1 cellular context compared by ENCODE assay signal in the genomic region with DNA sequence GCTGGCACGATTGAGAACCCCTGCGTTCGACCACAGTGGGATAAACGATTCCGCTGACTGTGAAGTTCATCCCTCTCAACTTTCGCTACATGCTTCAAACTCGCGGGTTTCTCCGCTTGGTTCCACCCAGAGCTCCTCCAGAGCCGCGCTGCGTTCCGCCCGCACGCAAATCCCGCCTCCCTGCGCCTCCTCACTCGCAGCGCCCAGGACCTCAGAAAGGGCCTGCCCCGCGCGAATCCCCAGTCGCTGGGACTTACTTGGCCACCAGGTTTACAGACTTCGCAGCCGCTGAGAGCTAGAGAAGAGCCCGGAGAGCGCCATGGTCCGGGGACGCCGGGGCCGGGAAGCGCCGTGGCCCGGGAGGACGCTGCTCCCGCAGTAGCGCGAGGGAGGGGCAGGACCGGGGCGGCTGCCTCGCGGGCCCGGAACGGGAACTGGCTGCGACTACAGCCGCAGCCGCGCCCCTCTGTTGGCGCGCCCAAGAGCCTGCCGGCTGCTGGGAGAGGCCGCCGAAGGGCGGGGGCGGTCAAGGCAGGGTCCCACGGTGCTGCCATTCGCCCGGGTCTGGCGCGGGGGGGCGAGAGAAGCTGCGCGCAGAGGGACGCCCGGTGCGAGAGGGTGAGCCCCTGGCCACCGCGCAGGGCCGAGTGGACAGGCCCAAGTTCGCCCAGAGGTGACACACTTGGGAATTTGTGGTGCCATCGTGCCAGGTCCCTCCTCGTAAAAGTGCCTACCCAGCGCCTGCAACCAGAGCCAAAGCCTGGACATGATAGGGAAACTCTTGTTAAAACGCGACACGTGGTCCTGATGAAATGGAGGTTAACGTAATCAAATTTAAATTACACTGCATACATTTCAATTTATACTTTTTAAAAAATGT.
TF ChIP-seq lines count a peak whose summit lies in the region.

A gene with protein sequence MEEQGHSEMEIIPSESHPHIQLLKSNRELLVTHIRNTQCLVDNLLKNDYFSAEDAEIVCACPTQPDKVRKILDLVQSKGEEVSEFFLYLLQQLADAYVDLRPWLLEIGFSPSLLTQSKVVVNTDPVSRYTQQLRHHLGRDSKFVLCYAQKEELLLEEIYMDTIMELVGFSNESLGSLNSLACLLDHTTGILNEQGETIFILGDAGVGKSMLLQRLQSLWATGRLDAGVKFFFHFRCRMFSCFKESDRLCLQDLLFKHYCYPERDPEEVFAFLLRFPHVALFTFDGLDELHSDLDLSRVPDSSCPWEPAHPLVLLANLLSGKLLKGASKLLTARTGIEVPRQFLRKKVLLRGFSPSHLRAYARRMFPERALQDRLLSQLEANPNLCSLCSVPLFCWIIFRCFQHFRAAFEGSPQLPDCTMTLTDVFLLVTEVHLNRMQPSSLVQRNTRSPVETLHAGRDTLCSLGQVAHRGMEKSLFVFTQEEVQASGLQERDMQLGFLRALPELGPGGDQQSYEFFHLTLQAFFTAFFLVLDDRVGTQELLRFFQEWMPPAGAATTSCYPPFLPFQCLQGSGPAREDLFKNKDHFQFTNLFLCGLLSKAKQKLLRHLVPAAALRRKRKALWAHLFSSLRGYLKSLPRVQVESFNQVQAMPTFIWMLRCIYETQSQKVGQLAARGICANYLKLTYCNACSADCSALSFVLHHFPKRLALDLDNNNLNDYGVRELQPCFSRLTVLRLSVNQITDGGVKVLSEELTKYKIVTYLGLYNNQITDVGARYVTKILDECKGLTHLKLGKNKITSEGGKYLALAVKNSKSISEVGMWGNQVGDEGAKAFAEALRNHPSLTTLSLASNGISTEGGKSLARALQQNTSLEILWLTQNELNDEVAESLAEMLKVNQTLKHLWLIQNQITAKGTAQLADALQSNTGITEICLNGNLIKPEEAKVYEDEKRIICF (minus strand): TSS at position 436 of the 880 bp plus-strand sequence. CDS start 21,863 bp downstream, outside the sequence.

TF ChIP-seq in HEK293, 187 proteins besides CTCF, POLR2A, EP300 and RAD21 (continued from another document and continues in another):
- TF ChIP-seq ZNF785 (tag by site-specific recombination; IDR thresholded peaks at IDR 0.05) = no peak
- TF ChIP-seq, protein P1, sequence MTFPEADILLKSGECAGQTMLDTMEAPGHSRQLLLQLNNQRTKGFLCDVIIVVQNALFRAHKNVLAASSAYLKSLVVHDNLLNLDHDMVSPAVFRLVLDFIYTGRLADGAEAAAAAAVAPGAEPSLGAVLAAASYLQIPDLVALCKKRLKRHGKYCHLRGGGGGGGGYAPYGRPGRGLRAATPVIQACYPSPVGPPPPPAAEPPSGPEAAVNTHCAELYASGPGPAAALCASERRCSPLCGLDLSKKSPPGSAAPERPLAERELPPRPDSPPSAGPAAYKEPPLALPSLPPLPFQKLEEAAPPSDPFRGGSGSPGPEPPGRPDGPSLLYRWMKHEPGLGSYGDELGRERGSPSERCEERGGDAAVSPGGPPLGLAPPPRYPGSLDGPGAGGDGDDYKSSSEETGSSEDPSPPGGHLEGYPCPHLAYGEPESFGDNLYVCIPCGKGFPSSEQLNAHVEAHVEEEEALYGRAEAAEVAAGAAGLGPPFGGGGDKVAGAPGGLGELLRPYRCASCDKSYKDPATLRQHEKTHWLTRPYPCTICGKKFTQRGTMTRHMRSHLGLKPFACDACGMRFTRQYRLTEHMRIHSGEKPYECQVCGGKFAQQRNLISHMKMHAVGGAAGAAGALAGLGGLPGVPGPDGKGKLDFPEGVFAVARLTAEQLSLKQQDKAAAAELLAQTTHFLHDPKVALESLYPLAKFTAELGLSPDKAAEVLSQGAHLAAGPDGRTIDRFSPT (tag by site-specific recombination; IDR thresholded peaks at IDR 0.05) = peak; percentile 71
- peak; percentile 85 for TF ChIP-seq ZNF335 (tag by site-specific recombination; conservative IDR thresholded peaks at IDR 0.05)
- TF ChIP-seq, protein P2, sequence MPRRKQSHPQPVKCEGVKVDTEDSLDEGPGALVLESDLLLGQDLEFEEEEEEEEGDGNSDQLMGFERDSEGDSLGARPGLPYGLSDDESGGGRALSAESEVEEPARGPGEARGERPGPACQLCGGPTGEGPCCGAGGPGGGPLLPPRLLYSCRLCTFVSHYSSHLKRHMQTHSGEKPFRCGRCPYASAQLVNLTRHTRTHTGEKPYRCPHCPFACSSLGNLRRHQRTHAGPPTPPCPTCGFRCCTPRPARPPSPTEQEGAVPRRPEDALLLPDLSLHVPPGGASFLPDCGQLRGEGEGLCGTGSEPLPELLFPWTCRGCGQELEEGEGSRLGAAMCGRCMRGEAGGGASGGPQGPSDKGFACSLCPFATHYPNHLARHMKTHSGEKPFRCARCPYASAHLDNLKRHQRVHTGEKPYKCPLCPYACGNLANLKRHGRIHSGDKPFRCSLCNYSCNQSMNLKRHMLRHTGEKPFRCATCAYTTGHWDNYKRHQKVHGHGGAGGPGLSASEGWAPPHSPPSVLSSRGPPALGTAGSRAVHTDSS (tag by site-specific recombination; IDR thresholded peaks at IDR 0.05) = no peak
- TF ChIP-seq, protein P3, sequence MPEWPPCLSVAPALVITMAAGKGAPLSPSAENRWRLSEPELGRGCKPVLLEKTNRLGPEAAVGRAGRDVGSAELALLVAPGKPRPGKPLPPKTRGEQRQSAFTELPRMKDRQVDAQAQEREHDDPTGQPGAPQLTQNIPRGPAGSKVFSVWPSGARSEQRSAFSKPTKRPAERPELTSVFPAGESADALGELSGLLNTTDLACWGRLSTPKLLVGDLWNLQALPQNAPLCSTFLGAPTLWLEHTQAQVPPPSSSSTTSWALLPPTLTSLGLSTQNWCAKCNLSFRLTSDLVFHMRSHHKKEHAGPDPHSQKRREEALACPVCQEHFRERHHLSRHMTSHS (tag by site-specific recombination; IDR thresholded peaks at IDR 0.05) = no peak
- TF ChIP-seq, protein P4, sequence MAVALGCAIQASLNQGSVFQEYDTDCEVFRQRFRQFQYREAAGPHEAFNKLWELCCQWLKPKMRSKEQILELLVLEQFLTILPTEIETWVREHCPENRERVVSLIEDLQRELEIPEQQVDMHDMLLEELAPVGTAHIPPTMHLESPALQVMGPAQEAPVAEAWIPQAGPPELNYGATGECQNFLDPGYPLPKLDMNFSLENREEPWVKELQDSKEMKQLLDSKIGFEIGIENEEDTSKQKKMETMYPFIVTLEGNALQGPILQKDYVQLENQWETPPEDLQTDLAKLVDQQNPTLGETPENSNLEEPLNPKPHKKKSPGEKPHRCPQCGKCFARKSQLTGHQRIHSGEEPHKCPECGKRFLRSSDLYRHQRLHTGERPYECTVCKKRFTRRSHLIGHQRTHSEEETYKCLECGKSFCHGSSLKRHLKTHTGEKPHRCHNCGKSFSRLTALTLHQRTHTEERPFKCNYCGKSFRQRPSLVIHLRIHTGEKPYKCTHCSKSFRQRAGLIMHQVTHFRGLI (tag by site-specific recombination; IDR thresholded peaks at IDR 0.05) = no peak
- TF ChIP-seq ZNF747 (tag by site-specific recombination; IDR thresholded peaks at IDR 0.05) = no peak
- TF ChIP-seq ZBTB20 (tag by site-specific recombination; IDR thresholded peaks at IDR 0.05) = peak; percentile 92
- no peak for TF ChIP-seq ZEB2 (tag by site-specific recombination; IDR thresholded peaks at IDR 0.05)
- TF ChIP-seq, protein P5, sequence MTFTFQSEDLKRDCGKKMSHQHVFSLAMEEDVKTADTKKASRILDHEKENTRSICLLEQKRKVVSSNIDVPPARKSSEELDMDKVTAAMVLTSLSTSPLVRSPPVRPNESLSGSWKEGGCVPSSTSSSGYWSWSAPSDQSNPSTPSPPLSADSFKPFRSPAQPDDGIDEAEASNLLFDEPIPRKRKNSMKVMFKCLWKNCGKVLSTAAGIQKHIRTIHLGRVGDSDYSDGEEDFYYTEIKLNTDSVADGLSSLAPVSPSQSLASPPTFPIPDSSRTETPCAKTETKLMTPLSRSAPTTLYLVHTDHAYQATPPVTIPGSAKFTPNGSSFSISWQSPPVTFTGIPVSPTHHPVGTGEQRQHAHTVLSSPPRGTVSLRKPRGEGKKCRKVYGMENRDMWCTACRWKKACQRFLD (tag by site-specific recombination; IDR thresholded peaks at IDR 0.05) = no peak
- no peak for TF ChIP-seq ZNF211 (tag by site-specific recombination; IDR thresholded peaks at IDR 0.05; ENCODE audit: low read depth)
- no peak for TF ChIP-seq ZNF266 (tag by site-specific recombination; IDR thresholded peaks at IDR 0.05; ENCODE audit: low read depth)
- TF ChIP-seq, protein P6, sequence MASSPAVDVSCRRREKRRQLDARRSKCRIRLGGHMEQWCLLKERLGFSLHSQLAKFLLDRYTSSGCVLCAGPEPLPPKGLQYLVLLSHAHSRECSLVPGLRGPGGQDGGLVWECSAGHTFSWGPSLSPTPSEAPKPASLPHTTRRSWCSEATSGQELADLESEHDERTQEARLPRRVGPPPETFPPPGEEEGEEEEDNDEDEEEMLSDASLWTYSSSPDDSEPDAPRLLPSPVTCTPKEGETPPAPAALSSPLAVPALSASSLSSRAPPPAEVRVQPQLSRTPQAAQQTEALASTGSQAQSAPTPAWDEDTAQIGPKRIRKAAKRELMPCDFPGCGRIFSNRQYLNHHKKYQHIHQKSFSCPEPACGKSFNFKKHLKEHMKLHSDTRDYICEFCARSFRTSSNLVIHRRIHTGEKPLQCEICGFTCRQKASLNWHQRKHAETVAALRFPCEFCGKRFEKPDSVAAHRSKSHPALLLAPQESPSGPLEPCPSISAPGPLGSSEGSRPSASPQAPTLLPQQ (tag by site-specific recombination; IDR thresholded peaks at IDR 0.05) = no peak; the same call in 1 of the 2 replicates
- peak; percentile 80 for TF ChIP-seq ZBTB8A (tag by site-specific recombination; IDR thresholded peaks at IDR 0.05)
- no peak for TF ChIP-seq ZNF114 (tag by site-specific recombination; IDR thresholded peaks at IDR 0.05)
- TF ChIP-seq, protein P7, sequence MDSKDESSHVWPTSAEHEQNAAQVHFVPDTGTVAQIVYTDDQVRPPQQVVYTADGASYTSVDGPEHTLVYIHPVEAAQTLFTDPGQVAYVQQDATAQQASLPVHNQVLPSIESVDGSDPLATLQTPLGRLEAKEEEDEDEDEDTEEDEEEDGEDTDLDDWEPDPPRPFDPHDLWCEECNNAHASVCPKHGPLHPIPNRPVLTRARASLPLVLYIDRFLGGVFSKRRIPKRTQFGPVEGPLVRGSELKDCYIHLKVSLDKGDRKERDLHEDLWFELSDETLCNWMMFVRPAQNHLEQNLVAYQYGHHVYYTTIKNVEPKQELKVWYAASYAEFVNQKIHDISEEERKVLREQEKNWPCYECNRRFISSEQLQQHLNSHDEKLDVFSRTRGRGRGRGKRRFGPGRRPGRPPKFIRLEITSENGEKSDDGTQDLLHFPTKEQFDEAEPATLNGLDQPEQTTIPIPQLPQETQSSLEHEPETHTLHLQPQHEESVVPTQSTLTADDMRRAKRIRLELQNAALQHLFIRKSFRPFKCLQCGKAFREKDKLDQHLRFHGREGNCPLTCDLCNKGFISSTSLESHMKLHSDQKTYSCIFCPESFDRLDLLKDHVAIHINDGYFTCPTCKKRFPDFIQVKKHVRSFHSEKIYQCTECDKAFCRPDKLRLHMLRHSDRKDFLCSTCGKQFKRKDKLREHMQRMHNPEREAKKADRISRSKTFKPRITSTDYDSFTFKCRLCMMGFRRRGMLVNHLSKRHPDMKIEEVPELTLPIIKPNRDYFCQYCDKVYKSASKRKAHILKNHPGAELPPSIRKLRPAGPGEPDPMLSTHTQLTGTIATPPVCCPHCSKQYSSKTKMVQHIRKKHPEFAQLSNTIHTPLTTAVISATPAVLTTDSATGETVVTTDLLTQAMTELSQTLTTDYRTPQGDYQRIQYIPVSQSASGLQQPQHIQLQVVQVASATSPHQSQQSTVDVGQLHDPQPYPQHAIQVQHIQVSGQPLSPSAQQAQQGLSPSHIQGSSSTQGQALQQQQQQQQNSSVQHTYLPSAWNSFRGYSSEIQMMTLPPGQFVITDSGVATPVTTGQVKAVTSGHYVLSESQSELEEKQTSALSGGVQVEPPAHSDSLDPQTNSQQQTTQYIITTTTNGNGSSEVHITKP (tag by site-specific recombination; IDR thresholded peaks at IDR 0.05) = peak; percentile 69
- no peak for TF ChIP-seq ZNF830 (tag by site-specific recombination; IDR thresholded peaks at IDR 0.05; ENCODE audit: low read depth)
- TF ChIP-seq, protein P8, sequence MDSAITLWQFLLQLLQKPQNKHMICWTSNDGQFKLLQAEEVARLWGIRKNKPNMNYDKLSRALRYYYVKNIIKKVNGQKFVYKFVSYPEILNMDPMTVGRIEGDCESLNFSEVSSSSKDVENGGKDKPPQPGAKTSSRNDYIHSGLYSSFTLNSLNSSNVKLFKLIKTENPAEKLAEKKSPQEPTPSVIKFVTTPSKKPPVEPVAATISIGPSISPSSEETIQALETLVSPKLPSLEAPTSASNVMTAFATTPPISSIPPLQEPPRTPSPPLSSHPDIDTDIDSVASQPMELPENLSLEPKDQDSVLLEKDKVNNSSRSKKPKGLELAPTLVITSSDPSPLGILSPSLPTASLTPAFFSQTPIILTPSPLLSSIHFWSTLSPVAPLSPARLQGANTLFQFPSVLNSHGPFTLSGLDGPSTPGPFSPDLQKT (IDR thresholded peaks at IDR 0.05; ENCODE audit: borderline replicate concordance, low read depth, low read length) = no peak
- TF ChIP-seq ZNF121 (tag by site-specific recombination; IDR thresholded peaks at IDR 0.05) = no peak
- TF ChIP-seq ZIC2 (tag by site-specific recombination; IDR thresholded peaks at IDR 0.05) = peak; percentile 35
- TF ChIP-seq, protein P9, sequence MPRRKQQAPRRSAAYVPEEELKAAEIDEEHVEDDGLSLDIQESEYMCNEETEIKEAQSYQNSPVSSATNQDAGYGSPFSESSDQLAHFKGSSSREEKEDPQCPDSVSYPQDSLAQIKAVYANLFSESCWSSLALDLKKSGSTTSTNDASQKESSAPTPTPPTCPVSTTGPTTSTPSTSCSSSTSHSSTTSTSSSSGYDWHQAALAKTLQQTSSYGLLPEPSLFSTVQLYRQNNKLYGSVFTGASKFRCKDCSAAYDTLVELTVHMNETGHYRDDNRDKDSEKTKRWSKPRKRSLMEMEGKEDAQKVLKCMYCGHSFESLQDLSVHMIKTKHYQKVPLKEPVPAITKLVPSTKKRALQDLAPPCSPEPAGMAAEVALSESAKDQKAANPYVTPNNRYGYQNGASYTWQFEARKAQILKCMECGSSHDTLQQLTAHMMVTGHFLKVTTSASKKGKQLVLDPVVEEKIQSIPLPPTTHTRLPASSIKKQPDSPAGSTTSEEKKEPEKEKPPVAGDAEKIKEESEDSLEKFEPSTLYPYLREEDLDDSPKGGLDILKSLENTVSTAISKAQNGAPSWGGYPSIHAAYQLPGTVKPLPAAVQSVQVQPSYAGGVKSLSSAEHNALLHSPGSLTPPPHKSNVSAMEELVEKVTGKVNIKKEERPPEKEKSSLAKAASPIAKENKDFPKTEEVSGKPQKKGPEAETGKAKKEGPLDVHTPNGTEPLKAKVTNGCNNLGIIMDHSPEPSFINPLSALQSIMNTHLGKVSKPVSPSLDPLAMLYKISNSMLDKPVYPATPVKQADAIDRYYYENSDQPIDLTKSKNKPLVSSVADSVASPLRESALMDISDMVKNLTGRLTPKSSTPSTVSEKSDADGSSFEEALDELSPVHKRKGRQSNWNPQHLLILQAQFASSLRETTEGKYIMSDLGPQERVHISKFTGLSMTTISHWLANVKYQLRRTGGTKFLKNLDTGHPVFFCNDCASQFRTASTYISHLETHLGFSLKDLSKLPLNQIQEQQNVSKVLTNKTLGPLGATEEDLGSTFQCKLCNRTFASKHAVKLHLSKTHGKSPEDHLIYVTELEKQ (tag by site-specific recombination; IDR thresholded peaks at IDR 0.05; ENCODE audit: borderline replicate concordance) = no peak
- peak; percentile 52; the same call in 1 of the 2 replicates for TF ChIP-seq KLF16 (tag by site-specific recombination; IDR thresholded peaks at IDR 0.05)
- no peak for TF ChIP-seq ZSCAN23 (tag by site-specific recombination; IDR thresholded peaks at IDR 0.05)
- TF ChIP-seq OSR2 (tag by site-specific recombination; IDR thresholded peaks at IDR 0.05) = peak; percentile 75
